9 cellular contexts compared by ENCODE assay signal in genomic region chr11:12768731-12769673, GRCh38.
A peak's percentile ranks its signal among the peaks of the same experiment; 100 is the strongest.
DNase-seq lines count a peak whose midpoint lies in the region; ATAC-seq, FAIRE-seq and TF ChIP-seq lines count a peak whose summit lies in the region.
"Had no signal": no experiment of that assay in that cellular context is flagged by ENCODE, and none has a peak within 500 bp of the region (broad histone marks: within the 10 kb centered on the region; RNA-seq: fewer than 3 reads in every experiment).

No MANE protein-coding gene starts in this region.

- in situ Hi-C loops in brain microvascular endothelial cell (cut with HindIII; ENCODE audit: low pct_ligation_motif_present, low sequenced_read_pairs), result no loop called here

- DNase-seq in A549 (ENCODE audit: low read depth in 1 of 2, low spot score in 1 of 2), result no peak
- DNase-seq in brain microvascular endothelial cell, result no peak
- no peak for DNase-seq in glomerular visceral epithelial cell (ENCODE audit: extremely low spot score)
- no peak for DNase-seq in SIG-M5 treated with dmso at 0.1 percent for 504 hours (lab: John Stamatoyannopoulos, UW; ENCODE audit: unreplicated experiment)
- DNase-seq in MCF 10A (ENCODE audit: unreplicated experiment), result no peak
- no peak for DNase-seq in prostate gland (ENCODE audit: low spot score)
- DNase-seq: left cardiac atrium had no signal

- TF ChIP-seq RAD21 in A549 (conservative IDR thresholded peaks at IDR 0.05 in 1 of 2, IDR thresholded peaks at IDR 0.05 in 1 of 2), result no peak

- no peak for TF ChIP-seq EP300 in A549 (IDR thresholded peaks at IDR 0.05)

- intact Hi-C loops in MCF 10A (cut with micrococcal nuclease), result no loop called here
- intact Hi-C loops in prostate gland (cut with DNase I), result no loop called here

- no peak for TF ChIP-seq CTCF in A549 (IDR thresholded peaks at IDR 0.05)
- TF ChIP-seq CTCF in brain microvascular endothelial cell (IDR thresholded peaks at IDR 0.05; ENCODE audit: low read depth, low read length, missing control alignments), result no peak
- TF ChIP-seq CTCF in MCF 10A (IDR thresholded peaks at IDR 0.05; ENCODE audit: unreplicated experiment), result no peak
- no peak for TF ChIP-seq CTCF in prostate gland (IDR thresholded peaks at IDR 0.05)

- POLR2A ChIA-PET in A549 (lab: Yijun Ruan, JAX) (interaction anchor here (1.0 kb wide), 1 partner anchor 31 kb away, joined by 4 read pairs; no protein-coding TSS in a partner anchor), MCF 10A (lab: Yijun Ruan, JAX) (interaction anchor here (0.6 to 4.3 kb wide), 24 partner anchors 9 to 237 kb away, joined by 3 to 64 read pairs (median 7); partner anchors contain the start of gene TEAD1)

- H3K27me3 ChIP-seq in brain microvascular endothelial cell (replicated peaks) (no peaks in the 10 kb centered on the region), prostate gland (replicated peaks; ENCODE audit: insufficient read depth) (no peaks in the 10 kb centered on the region)

- CTCF ChIA-PET in A549 (lab: Yijun Ruan, JAX) (interaction anchor here (0.7 to 1.2 kb wide), 3 partner anchors 16 to 25 kb away, joined by 3 to 5 read pairs (median 3); no protein-coding TSS in a partner anchor), MCF 10A (lab: Yijun Ruan, JAX) (interaction anchor here (0.5 to 1.9 kb wide), 6 partner anchors 9 to 89 kb away, joined by 3 to 7 read pairs (median 3); no protein-coding TSS in a partner anchor)

- no TSS peak for BruUV-seq in MCF 10A (replicated peaks; lab: Mats Ljungman, UMichigan)

- no peak overlapping the region for H3K4me3 Mint-ChIP-seq in MCF 10A (ENCODE audit: unreplicated experiment)

- peak overlapping the region; percentile 77 for H3K4me2 ChIP-seq in A549

- H3K36me3 ChIP-seq in brain microvascular endothelial cell (replicated peaks), result peaks cover 10% of the 10 kb centered on the region
- H3K36me3 ChIP-seq in prostate gland, result no peaks in the 10 kb centered on the region

- H3K36me3 Mint-ChIP-seq in MCF 10A (ENCODE audit: insufficient read depth, unreplicated experiment), result peaks cover 30% of the 10 kb centered on the region

- H3K27ac ChIP-seq in A549, result peak overlapping the region; percentile 86 to 92
- peak overlapping the region; percentile 62 for H3K27ac ChIP-seq in brain microvascular endothelial cell
- H3K27ac ChIP-seq in prostate gland, result no peak overlapping the region

- no peaks in the 10 kb centered on the region for H3K27me3 Mint-ChIP-seq in MCF 10A (ENCODE audit: insufficient read depth, unreplicated experiment)

- TF ChIP-seq POLR2A in A549 (IDR thresholded peaks at IDR 0.05; ENCODE audit: low read length) (no peak), prostate gland (IDR thresholded peaks at IDR 0.05) (no peak)

- H3K4me3 ChIP-seq in A549 (peak overlapping the region; percentile 10; the same call in 1 of the 3 replicates), brain microvascular endothelial cell (ENCODE audit: low read depth, low read length) (no peak overlapping the region), prostate gland (no peak overlapping the region)

- H3K4me1 ChIP-seq in A549 (peaks cover 98% of the 10 kb centered on the region), prostate gland (replicated peaks) (no peaks in the 10 kb centered on the region)

- H3K9me3 ChIP-seq in A549 (no peaks in the 10 kb centered on the region), prostate gland (no peaks in the 10 kb centered on the region)

- FAIRE-seq in A549 (lab: Jason Lieb, UNC), result no peak

- no peaks in the 10 kb centered on the region for H3K9me3 Mint-ChIP-seq in MCF 10A (ENCODE audit: unreplicated experiment)

- 73% methylated on average over 6 of the region's 7 CpGs for WGBS in A549 (ENCODE audit: missing lambda C conversion rate)
- 81% methylated on average over 7 of the region's 7 CpGs for WGBS in prostate gland

- peaks cover 18% of the 10 kb centered on the region for H3K4me1 Mint-ChIP-seq in MCF 10A (ENCODE audit: insufficient read depth, unreplicated experiment)

- no peak overlapping the region for H3K27ac Mint-ChIP-seq in MCF 10A (ENCODE audit: low read depth, unreplicated experiment)

- ATAC-seq in A549 (peak in 1 of 2 experiments; percentile 41; a peak in 3 of 6 replicates), GM18870 (IDR thresholded peaks at IDR 0.05; ENCODE audit: unreplicated experiment) (peak; percentile 72), HG03342 (IDR thresholded peaks at IDR 0.05; ENCODE audit: unreplicated experiment) (peak; percentile 64)

TF ChIP-seq in A549, 52 proteins besides CTCF, POLR2A, EP300 and RAD21:
- TF ChIP-seq FOXS1 (CRISPR knock-in tag; IDR thresholded peaks at IDR 0.05) (no peak), MAFK (IDR thresholded peaks at IDR 0.05; ENCODE audit: partially characterized antibody) (peak; percentile 80)

Comparison
In these comparisons a context has a peak if more than half of its experiments do, and no peak if none do; other contexts are left out.
1. H3K27ac ChIP-seq: peak in A549 (2 of 2) and brain microvascular endothelial cell (single experiment); none in prostate gland (0 of 2).